In the genomic region with DNA sequence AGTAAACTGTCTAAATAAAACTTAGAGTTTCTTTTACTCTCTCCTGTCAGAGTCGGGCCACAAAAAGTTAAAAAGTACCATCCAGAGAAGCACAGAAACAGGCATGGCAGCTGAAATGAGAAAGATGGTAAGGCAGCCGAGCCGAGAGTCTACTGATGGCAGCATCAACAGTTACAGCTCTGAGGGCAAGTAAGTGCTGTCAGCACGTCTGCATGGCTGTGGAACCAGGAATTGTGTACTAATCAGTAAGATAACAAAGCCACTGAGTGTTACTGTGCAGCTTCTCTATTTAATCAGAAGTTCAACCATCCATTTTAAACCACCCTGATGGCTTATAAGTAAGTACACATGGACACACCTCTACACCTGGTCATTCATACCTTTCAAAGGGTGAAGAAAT, we compare ENCODE assay signal across 18 cellular contexts.
A peak's percentile ranks its signal among the peaks of the same experiment; 100 is the strongest.
DNase-seq lines count a peak whose midpoint lies in the region; ATAC-seq and TF ChIP-seq lines count a peak whose summit lies in the region.
"Had no signal": no experiment of that assay in that cellular context is flagged by ENCODE, and none has a peak within 500 bp of the region (broad histone marks: within the 10 kb centered on the region; RNA-seq: fewer than 3 reads in every experiment).

No MANE protein-coding gene starts in this region.

- no peak overlapping the region for H3K4me3 ChIP-seq in IMR-90 (ENCODE audit: insufficient read depth, low read depth, low read length)
- no peak overlapping the region for H3K4me3 ChIP-seq in osteoblast (ENCODE audit: insufficient read depth, low read length)
- H3K4me3 ChIP-seq: BLaER1 had no signal

- dilution Hi-C loops in IMR-90 (cut with HindIII; ENCODE audit: low sequenced_read_pairs, unreplicated experiment): no loop called here

- H4K8ac ChIP-seq in IMR-90 (ENCODE audit: low read depth in 2 of 2, low read length in 2 of 2): no peak overlapping the region

- no peak overlapping the region for H2BK15ac ChIP-seq in IMR-90 (ENCODE audit: low read depth, low read length)

- H3K27me3 ChIP-seq in IMR-90 (ENCODE audit: control insufficient read depth, insufficient read depth, low read length) (no peaks in the 10 kb centered on the region), osteoblast (ENCODE audit: insufficient read depth, low read length) (no peaks in the 10 kb centered on the region)
- H3K27me3 ChIP-seq: BE2C, BLaER1 had no signal

- no peak for TF ChIP-seq POLR2A in IMR-90 (IDR thresholded peaks at IDR 0.05; ENCODE audit: low read depth, low read length)

- H3K23ac ChIP-seq in IMR-90 (ENCODE audit: low read depth, low read length): no peak overlapping the region

- H4K91ac ChIP-seq in IMR-90 (ENCODE audit: insufficient read depth, low read depth, low read length): no peak overlapping the region

- H3K4me1 ChIP-seq in IMR-90 (ENCODE audit: control insufficient read depth, insufficient read depth, low read length) (no peaks in the 10 kb centered on the region), osteoblast (ENCODE audit: insufficient read depth, low read length) (no peaks in the 10 kb centered on the region)
- H3K4me1 ChIP-seq: BE2C, BLaER1 had no signal

- no peak overlapping the region for H3K14ac ChIP-seq in IMR-90 (replicated peaks; ENCODE audit: low read depth, low read length)

- H2AK5ac ChIP-seq in IMR-90 (ENCODE audit: low read depth, low read length): no peak overlapping the region

- H3K79me2 ChIP-seq in osteoblast (ENCODE audit: insufficient read depth, low read length): no peaks in the 10 kb centered on the region

- H2AFZ ChIP-seq in IMR-90 (replicated peaks; ENCODE audit: low read length, poor library complexity) (peak overlapping the region; percentile 61), osteoblast (ENCODE audit: low read length) (peak overlapping the region; percentile 3)

- TF ChIP-seq CTCF in IMR-90 (conservative IDR thresholded peaks at IDR 0.05; ENCODE audit: low read depth, low read length): no peak
- TF ChIP-seq CTCF in osteoblast (IDR thresholded peaks at IDR 0.05; ENCODE audit: extremely low read depth, low read depth, low read length): no peak

- H2BK20ac ChIP-seq in IMR-90 (ENCODE audit: low read depth, low read length): no peak overlapping the region

- H2BK5ac ChIP-seq in IMR-90 (ENCODE audit: low read depth, low read length, poor library complexity, severe bottlenecking): no peak overlapping the region

- H3K27ac ChIP-seq in IMR-90 (ENCODE audit: insufficient read depth, low read length): no peak overlapping the region
- no peak overlapping the region for H3K27ac ChIP-seq in osteoblast (ENCODE audit: low read depth, low read length)
- H3K27ac ChIP-seq: BLaER1 had no signal

- H3K36me3 ChIP-seq in IMR-90 (ENCODE audit: control insufficient read depth, insufficient read depth, low read length): no peaks in the 10 kb centered on the region
- no peaks in the 10 kb centered on the region for H3K36me3 ChIP-seq in osteoblast (ENCODE audit: insufficient read depth, low read length)
- H3K36me3 ChIP-seq: BE2C, BLaER1 had no signal

- intact Hi-C loops in IMR-90 (cut with micrococcal nuclease): loop anchor here (10.0 kb wide), 1 partner anchor 116 kb away; no protein-coding TSS in a partner anchor

- in situ Hi-C loops in IMR-90 (cut with MboI; ENCODE audit: low sequenced_read_pairs): no loop called here

- CTCF ChIA-PET in IMR-90 (lab: Yijun Ruan, JAX): no interaction called here

- BruUV-seq in IMR-90 (replicated peaks; lab: Mats Ljungman, UMichigan): no TSS peak

- WGBS in IMR-90 (ENCODE audit: extremely low coverage in 2 of 2, insufficient read length in 1 of 2), 2 experiments: 76% methylated on average over 2 of the region's 4 CpGs; no CpG with 5 or more reads in 1 of the 2 experiments

- TF ChIP-seq RAD21 in IMR-90 (IDR thresholded peaks at IDR 0.05; ENCODE audit: low read length): no peak

- H3K9ac ChIP-seq in IMR-90 (ENCODE audit: low read depth, low read length): no peak overlapping the region
- H3K9ac ChIP-seq: BLaER1 had no signal

- POLR2A ChIA-PET in IMR-90 (lab: Charles Lee; ENCODE audit: unreplicated experiment): interaction anchor here (0.6 kb wide), 1 partner anchor 190 kb away, joined by 6 read pairs; no protein-coding TSS in a partner anchor

- no peak overlapping the region for H3K18ac ChIP-seq in IMR-90 (ENCODE audit: low read depth, low read length)

- no peak overlapping the region for H2AK9ac ChIP-seq in IMR-90 (replicated peaks; ENCODE audit: low read depth, low read length, poor library complexity)

- H2BK120ac ChIP-seq in IMR-90 (ENCODE audit: low read depth, low read length): no peak overlapping the region

- H4K20me1 ChIP-seq in IMR-90 (ENCODE audit: insufficient read depth, low read length): no peaks in the 10 kb centered on the region
- no peaks in the 10 kb centered on the region for H4K20me1 ChIP-seq in osteoblast (ENCODE audit: insufficient read depth, low read length)
- H4K20me1 ChIP-seq: BLaER1 had no signal

- DNase-seq in IMR-90 (no peak), OCI-M1 (lab: John Stamatoyannopoulos, UW) (peak; percentile 47), osteoblast (ENCODE audit: insufficient read length, low spot score, missing footprints) (no peak), NCI-H1417 (lab: John Stamatoyannopoulos, UW) (no peak), NCI-H2227 treated with DMSO at 0.1 percent for 48 hours (lab: John Stamatoyannopoulos, UW) (no peak), NCI-H1048 (lab: John Stamatoyannopoulos, UW) (no peak)
- DNase-seq: 8988T; ACHN; BE2C; C1 segment of cervical spinal cord; CD4-positive, alpha-beta memory T cell; CD4-positive, CD25-positive, alpha-beta regulatory T cell; CD8-positive, alpha-beta memory T cell; COR-L47; DMS 273 treated with DMSO at 0.1 percent for 48 hours; DMS79 treated with DMSO at 0.1 percent for 48 hours; GF-D8 had no signal

- H3K79me1 ChIP-seq in IMR-90 (ENCODE audit: low read depth in 1 of 2, low read length in 2 of 2): no peaks in the 10 kb centered on the region

- H3K9me3 ChIP-seq in IMR-90 (ENCODE audit: control insufficient read depth, insufficient read depth, low read length): no peaks in the 10 kb centered on the region
- no peaks in the 10 kb centered on the region for H3K9me3 ChIP-seq in osteoblast (ENCODE audit: low read depth, low read length)
- H3K9me3 ChIP-seq: BE2C, BLaER1 had no signal

- H3K56ac ChIP-seq in IMR-90 (ENCODE audit: extremely low read depth, insufficient read depth, low read length): no peak overlapping the region

- no peak for ATAC-seq in IMR-90 (ENCODE audit: low read depth)

- H3K4ac ChIP-seq in IMR-90 (ENCODE audit: low read depth, low read length): no peak overlapping the region

- H3K9me1 ChIP-seq in IMR-90 (ENCODE audit: insufficient read depth, low read length): 0 out of 2 replicates have a peak, but pooled peaks cover 2% of the 10 kb centered on the region

- no peak overlapping the region for H4K5ac ChIP-seq in IMR-90 (ENCODE audit: low read depth, low read length)

- H3K4me2 ChIP-seq in IMR-90 (ENCODE audit: low read depth, low read length) (no peak overlapping the region), osteoblast (ENCODE audit: insufficient read depth, low read length) (no peak overlapping the region)
- H3K4me2 ChIP-seq: BLaER1 had no signal

TF ChIP-seq in IMR-90, 13 proteins besides CTCF, POLR2A, EP300 and RAD21:
- TF ChIP-seq FOS (IDR thresholded peaks at IDR 0.05; ENCODE audit: low read depth, low read length) (no peak), ELK1 (IDR thresholded peaks at IDR 0.05; ENCODE audit: borderline replicate concordance, low read depth, low read length) (no peak), RCOR1 (IDR thresholded peaks at IDR 0.05; ENCODE audit: insufficient replicate concordance, low read length) (no peak), USF2 (IDR thresholded peaks at IDR 0.05; ENCODE audit: low read depth, low read length) (no peak), CHD1 (IDR thresholded peaks at IDR 0.05; ENCODE audit: low read depth, low read length) (no peak), SMC3 (IDR thresholded peaks at IDR 0.05; ENCODE audit: low read depth, low read length) (no peak), RFX5 (IDR thresholded peaks at IDR 0.05; ENCODE audit: low read depth, low read length) (no peak), MAZ (IDR thresholded peaks at IDR 0.05; ENCODE audit: borderline replicate concordance, low read depth, low read length) (no peak), MAFK (IDR thresholded peaks at IDR 0.05; ENCODE audit: low read depth, low read length) (no peak), MXI1 (IDR thresholded peaks at IDR 0.05; ENCODE audit: borderline replicate concordance, low read depth, low read length) (no peak), BHLHE40 (IDR thresholded peaks at IDR 0.05; ENCODE audit: low read depth, low read length) (no peak), CEBPB (IDR thresholded peaks at IDR 0.05; ENCODE audit: low read depth, low read length) (no peak), NFE2L2 (IDR thresholded peaks at IDR 0.05; ENCODE audit: low read depth, low read length) (no peak)
